8 cellular contexts compared by ENCODE assay signal in the genomic region with DNA sequence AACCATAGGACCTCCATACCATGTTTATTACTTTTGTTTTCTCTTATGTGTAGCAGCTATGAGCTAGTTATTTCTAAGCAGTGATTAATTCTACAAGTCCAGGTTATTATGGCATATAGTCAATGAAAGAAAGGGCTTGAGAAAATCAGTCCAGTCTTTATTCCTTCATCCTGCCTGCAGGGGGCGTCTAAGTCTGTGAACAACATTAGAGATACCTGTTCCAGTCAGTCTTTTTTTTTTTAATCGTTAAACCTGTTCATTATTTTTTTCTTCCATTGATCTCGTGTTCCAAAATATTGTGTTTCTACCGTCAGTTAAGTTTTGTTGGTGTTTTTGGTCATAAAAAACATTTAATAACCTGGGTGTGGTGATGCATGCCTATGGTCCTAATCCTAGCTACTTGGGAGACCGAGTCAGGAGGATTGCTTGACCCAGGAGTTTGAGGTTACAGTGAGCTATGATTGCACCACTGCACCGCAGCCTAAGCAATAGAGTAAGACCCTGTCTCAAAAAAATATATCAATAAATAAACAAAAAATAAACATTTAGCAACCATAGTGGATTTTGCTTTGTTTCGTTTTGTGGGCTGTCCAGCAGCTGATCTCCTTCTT. TPM values are rescaled to one million over a fixed set of nuclear protein-coding genes. Genes with fewer than 3 reads are reported as not detected.
A peak's percentile ranks its signal among the peaks of the same experiment; 100 is the strongest.
DNase-seq lines count a peak whose midpoint lies in the region; ATAC-seq and TF ChIP-seq lines count a peak whose summit lies in the region.

No MANE protein-coding gene starts in this region.

- H3F3A ChIP-seq in neural progenitor cell (ENCODE audit: low read depth), result no peaks in the 10 kb centered on the region

- no peaks in the 10 kb centered on the region for H3K79me2 ChIP-seq in neural progenitor cell (ENCODE audit: low read depth)

- TF ChIP-seq POLR2A in testis (IDR thresholded peaks at IDR 0.05), result no peak

- no peaks in the 10 kb centered on the region for H3K4me1 ChIP-seq in neural progenitor cell
- no peaks in the 10 kb centered on the region for H3K4me1 ChIP-seq in testis

- H3K27ac Mint-ChIP-seq in neural progenitor cell, result no peak overlapping the region

- no peaks in the 10 kb centered on the region for H3K9me3 ChIP-seq in neural progenitor cell (ENCODE audit: low read depth)
- no peaks in the 10 kb centered on the region for H3K9me3 ChIP-seq in testis

- no peaks in the 10 kb centered on the region for H3K36me3 Mint-ChIP-seq in neural progenitor cell

- H3K27me3 Mint-ChIP-seq in neural progenitor cell (ENCODE audit: insufficient read depth, low read depth), result peaks cover 2% of the 10 kb centered on the region

- no peak overlapping the region for H2AFZ ChIP-seq in neural progenitor cell (replicated peaks)

- no peaks in the 10 kb centered on the region for H4K20me1 ChIP-seq in neural progenitor cell (ENCODE audit: low read depth)

- H3K4me3 Mint-ChIP-seq in neural progenitor cell, result no peak overlapping the region

- no peak overlapping the region for H3K4me3 ChIP-seq in epithelial cell of esophagus (ENCODE audit: low read length)
- no peak overlapping the region for H3K4me3 ChIP-seq in neural progenitor cell
- H3K4me3 ChIP-seq in testis, result no peak overlapping the region

- H3K27me3 ChIP-seq in neural progenitor cell, result no peaks in the 10 kb centered on the region
- H3K27me3 ChIP-seq in testis, result no peaks in the 10 kb centered on the region

- H3K4me2 ChIP-seq in neural progenitor cell, result no peak overlapping the region

- WGBS in testis, 2 donors, result 56 to 64% methylated on average over 7 of the region's 7 CpGs

- no peaks in the 10 kb centered on the region for H3K4me1 Mint-ChIP-seq in neural progenitor cell

- intact Hi-C loops in testis (cut with DNase I; ENCODE audit: low total_unique reads), result no loop called here

- H3K27ac ChIP-seq in neural progenitor cell (no peak overlapping the region), testis (no peak overlapping the region)

- H3K9me3 Mint-ChIP-seq in neural progenitor cell, result peaks cover under 1% of the 10 kb centered on the region

- DNase-seq in CD1c-positive myeloid dendritic cell (ENCODE audit: extremely low spot score) (peak; percentile 66), NCI-H774 (lab: John Stamatoyannopoulos, UW) (peak; percentile 56), epithelial cell of esophagus (ENCODE audit: low read depth) (peak; percentile 80), neural progenitor cell (ENCODE audit: low spot score) (peak; percentile 80), testis (peak; percentile 75)
- DNase-seq in activated CD8-positive, alpha-beta memory T cell treated with anti-CD3 and anti-CD28 coated beads for 24 hours, result peak; percentile 86

- TF ChIP-seq CTCF in epithelial cell of esophagus (IDR thresholded peaks at IDR 0.05; ENCODE audit: insufficient read depth, low read depth, low read length, missing control alignments) (peak; percentile 78), neural progenitor cell (IDR thresholded peaks at IDR 0.05) (peak; percentile 94), testis (IDR thresholded peaks at IDR 0.05) (peak; percentile 29 to 77 (median 56))

- peak; percentile 36 for ATAC-seq in HG02798 (IDR thresholded peaks at IDR 0.05; ENCODE audit: poor library complexity, unreplicated experiment)
- ATAC-seq in GM18511 (IDR thresholded peaks at IDR 0.05; ENCODE audit: unreplicated experiment), result no peak

- no peaks in the 10 kb centered on the region for H3K36me3 ChIP-seq in neural progenitor cell
- no peaks in the 10 kb centered on the region for H3K36me3 ChIP-seq in testis (ENCODE audit: low read depth, missing control alignments)

- H3K9ac ChIP-seq in neural progenitor cell, result no peak overlapping the region

RNA-seq across cellular contexts. Expression of a gene that starts 29.4 kb away (rescaled TPM):
- total RNA-seq in neural progenitor cell (ENCODE audit: low replicate concordance) (0.71 and 1.5 TPM in 2 replicates), testis (1 to 10 TPM in 1 of 2 donors, under 1 TPM in 1; 0.63 to 1.4 TPM)
- polyA plus RNA-seq in testis (ENCODE audit: insufficient read depth, low read depth, low replicate concordance), result 5.8 TPM

RNA-seq across cellular contexts. Expression of a gene that starts 57.3 kb away (rescaled TPM):
- total RNA-seq in neural progenitor cell (ENCODE audit: low replicate concordance) (24.0 and 33.7 TPM in 2 replicates), testis (10 to 100 TPM; 15.4 to 27.2 TPM)
- polyA plus RNA-seq in testis (ENCODE audit: insufficient read depth, low read depth, low replicate concordance), result 12.6 TPM
